ENCODE assay signal across 21 cellular contexts in the genomic region with DNA sequence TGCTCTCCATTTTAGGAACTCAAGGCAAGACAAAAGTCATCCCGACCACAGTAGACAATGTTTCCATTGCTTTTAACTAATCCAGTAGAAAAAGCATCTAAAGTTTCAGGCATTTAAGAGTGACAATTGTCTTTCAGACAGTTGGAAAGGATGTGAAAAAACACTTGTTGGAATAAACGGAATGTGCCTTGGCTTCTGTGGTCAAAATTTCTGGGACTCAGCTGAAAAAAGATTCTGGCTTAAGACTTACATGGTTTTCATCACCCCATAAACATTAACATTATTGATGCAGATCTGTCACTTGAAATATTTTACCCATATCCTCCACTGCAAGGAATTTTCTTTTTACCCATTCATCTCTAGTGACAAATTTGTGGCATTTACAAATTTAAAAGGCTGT.
"Had no signal": no experiment of that assay in that cellular context is flagged by ENCODE, and none has a peak within 500 bp of the region (broad histone marks: within the 10 kb centered on the region; RNA-seq: fewer than 3 reads in every experiment).

No MANE protein-coding gene starts in this region.

- H3K4me1 ChIP-seq: esophagus muscularis mucosa, foreskin keratinocyte, left ventricle myocardium inferior, suprapubic skin, thyroid gland had no signal

- H2AFZ ChIP-seq: hepatocyte had no signal

- H3K4me2 ChIP-seq: hepatocyte had no signal

- DNase-seq: effector memory CD8-positive, alpha-beta T cell; foreskin keratinocyte; kidney; left cardiac atrium; left ventricle myocardium inferior; mesenchymal stem cell; midbrain; naive thymus-derived CD8-positive, alpha-beta T cell; ovary; right cardiac atrium; stimulated activated CD4-positive, alpha-beta T cell treated with anti-CD3 and anti-CD28 coated beads, Interleukin-4, amount 100 ng/mL, for 1 hour; stimulated activated CD8-positive, alpha-beta memory T cell treated with anti-CD3 and anti-CD28 coated beads, Interleukin-4, amount 100 ng/mL, for 48 hours; stimulated activated naive CD8-positive, alpha-beta T cell treated with anti-CD3 and anti-CD28 coated beads, Interleukin-15, Interleukin-2, amounts not matched to agents 100 U/mL and 50 U/mL, for 24 hours; thyroid gland had no signal

- H3K27ac ChIP-seq: epithelial cell of prostate, esophagus muscularis mucosa, foreskin keratinocyte, hepatocyte, left ventricle myocardium inferior, neutrophil, ovary, suprapubic skin, thyroid gland had no signal

- H3K27me3 ChIP-seq: esophagus muscularis mucosa, foreskin keratinocyte, hepatocyte, neutrophil, ovary, suprapubic skin, thyroid gland had no signal

- H3K9me3 ChIP-seq: esophagus muscularis mucosa, left ventricle myocardium inferior, neutrophil, ovary, suprapubic skin, thyroid gland had no signal

- H3K36me3 ChIP-seq: esophagus muscularis mucosa, left ventricle myocardium inferior, neutrophil, ovary, suprapubic skin, thyroid gland had no signal

- ATAC-seq: effector memory CD8-positive, alpha-beta T cell; foreskin keratinocyte; left cardiac atrium; naive thymus-derived CD8-positive, alpha-beta T cell; right cardiac atrium; stimulated activated effector memory CD8-positive, alpha-beta T cell treated with anti-CD3 and anti-CD28 coated beads, Interleukin-12 subunit alpha, Interleukin-12 subunit beta, amount 100 ng/mL, for 72 hours; stimulated activated naive CD8-positive, alpha-beta T cell treated with anti-CD3 and anti-CD28 coated beads, Interleukin-15, Interleukin-2, amounts not matched to agents 100 U/mL and 50 U/mL, for 24 hours had no signal

- H3K79me2 ChIP-seq: hepatocyte had no signal

- H3K4me3 ChIP-seq: esophagus muscularis mucosa, hepatocyte, left ventricle myocardium inferior, lung, ovary, suprapubic skin, thyroid gland had no signal
